ENCODE assay signal across 10 cellular contexts in genomic region chr6:52394251-52394666, GRCh38. TPM values are rescaled to one million over a fixed set of nuclear protein-coding genes. Genes with fewer than 3 reads are reported as not detected.
DNase-seq lines count a peak whose midpoint lies in the region; ATAC-seq lines count a peak whose summit lies in the region.
"Had no signal": no experiment of that assay in that cellular context is flagged by ENCODE, and none has a peak within 500 bp of the region (broad histone marks: within the 10 kb centered on the region; RNA-seq: fewer than 3 reads in every experiment).

No MANE protein-coding gene starts in this region.

- H3K9me3 Mint-ChIP-seq in CD8-positive, alpha-beta memory T cell, result no peaks in the 10 kb centered on the region
- H3K9me3 Mint-ChIP-seq in activated CD4-positive, alpha-beta T cell treated with anti-CD3 and anti-CD28 coated beads, Interleukin-2, amount 10 ng/mL, durations not matched to agents 7 days and 5 days, result peaks cover 7% of the 10 kb centered on the region
- H3K9me3 Mint-ChIP-seq: CD14-positive monocyte had no signal

- POLR2A ChIA-PET in CD8-positive, alpha-beta memory T cell (lab: Charles Lee), result interaction anchor here (0.5 to 1.2 kb wide), 3 partner anchors 32 to 109 kb away, joined by 3 to 7 read pairs (median 3); partner anchors contain the start of genes MCM3 and PAQR8
- POLR2A ChIA-PET in activated CD4-positive, alpha-beta T cell treated with anti-CD3 and anti-CD28 coated beads, Interleukin-2, amount 10 ng/mL, durations not matched to agents 7 days and 5 days (lab: Charles Lee), result interaction anchor here (0.5 kb wide), 1 partner anchor 247 kb away, joined by 4 read pairs; no protein-coding TSS in a partner anchor

- peaks cover 83 to 98% (median 96%) of the 10 kb centered on the region in 3 donors for H3K4me1 Mint-ChIP-seq in CD8-positive, alpha-beta memory T cell
- H3K4me1 Mint-ChIP-seq in activated CD4-positive, alpha-beta T cell treated with anti-CD3 and anti-CD28 coated beads, Interleukin-2, amount 10 ng/mL, durations not matched to agents 7 days and 5 days, result peaks cover 96% of the 10 kb centered on the region

- peak overlapping the region; percentile 36 for H3K4me3 ChIP-seq in CD8-positive, alpha-beta memory T cell (ENCODE audit: low read length)

- CTCF ChIA-PET in CD8-positive, alpha-beta memory T cell (lab: Charles Lee), result interaction anchor here (1.0 to 1.6 kb wide), 2 partner anchors 16 to 108 kb away, joined by 3 to 7 read pairs; no protein-coding TSS in a partner anchor
- CTCF ChIA-PET in activated CD4-positive, alpha-beta T cell treated with anti-CD3 and anti-CD28 coated beads, Interleukin-2, amount 10 ng/mL, durations not matched to agents 7 days and 5 days (lab: Charles Lee), result no interaction called here

- peaks cover 0 to 3% (median 0%) of the 10 kb centered on the region in 3 donors for H3K36me3 Mint-ChIP-seq in CD8-positive, alpha-beta memory T cell
- peaks cover 31% of the 10 kb centered on the region for H3K36me3 Mint-ChIP-seq in activated CD4-positive, alpha-beta T cell treated with anti-CD3 and anti-CD28 coated beads, Interleukin-2, amount 10 ng/mL, durations not matched to agents 7 days and 5 days (ENCODE audit: low read depth)

- peak overlapping the region; percentile 86 to 98 (median 92) for H3K27ac Mint-ChIP-seq in CD8-positive, alpha-beta memory T cell
- H3K27ac Mint-ChIP-seq in activated CD4-positive, alpha-beta T cell treated with anti-CD3 and anti-CD28 coated beads, Interleukin-2, amount 10 ng/mL, durations not matched to agents 7 days and 5 days, result peak overlapping the region; percentile 84
- H3K27ac Mint-ChIP-seq: CD14-positive monocyte had no signal

- peak in 3 of 5 donors; percentile 40 to 54 (median 52) for DNase-seq in CD8-positive, alpha-beta memory T cell
- DNase-seq in activated CD4-positive, alpha-beta T cell treated with anti-CD3 and anti-CD28 coated beads, Interleukin-2, amount 10 ng/mL, durations not matched to agents 7 days and 5 days, result peak; percentile 36
- DNase-seq in glomerular visceral epithelial cell (ENCODE audit: extremely low spot score) (no peak), hepatic stellate cell (ENCODE audit: low spot score) (no peak), NCI-H226 (no peak), NOMO-1 treated with DMSO at 0.1 percent for 48 hours (lab: John Stamatoyannopoulos, UW; ENCODE audit: unreplicated experiment) (no peak)
- DNase-seq: NCI-H524 had no signal

- H3K27me3 ChIP-seq in CD8-positive, alpha-beta memory T cell (ENCODE audit: insufficient read depth, low read length, poor library complexity, severe bottlenecking), result no peaks in the 10 kb centered on the region

- ATAC-seq in GM19372 (IDR thresholded peaks at IDR 0.05; ENCODE audit: low read depth, unreplicated experiment), result peak; percentile 53
- ATAC-seq in HG02973 (IDR thresholded peaks at IDR 0.05; ENCODE audit: unreplicated experiment), result peak; percentile 49

- H3K27ac ChIP-seq in CD8-positive, alpha-beta memory T cell (ENCODE audit: low read depth, low read length), result peak overlapping the region; percentile 38

- H3K27me3 Mint-ChIP-seq in CD8-positive, alpha-beta memory T cell, result no peaks in the 10 kb centered on the region
- H3K27me3 Mint-ChIP-seq in activated CD4-positive, alpha-beta T cell treated with anti-CD3 and anti-CD28 coated beads, Interleukin-2, amount 10 ng/mL, durations not matched to agents 7 days and 5 days, result no peaks in the 10 kb centered on the region

- H3K9me3 ChIP-seq in CD8-positive, alpha-beta memory T cell (ENCODE audit: low read length), result no peaks in the 10 kb centered on the region

- H3K36me3 ChIP-seq in CD8-positive, alpha-beta memory T cell (ENCODE audit: insufficient read depth, low read length), result no peaks in the 10 kb centered on the region

- peaks cover 98% of the 10 kb centered on the region for H3K4me1 ChIP-seq in CD8-positive, alpha-beta memory T cell (ENCODE audit: insufficient read depth, low read length)

- peak overlapping the region; percentile 25 to 74 (median 65) for H3K4me3 Mint-ChIP-seq in CD8-positive, alpha-beta memory T cell
- peak overlapping the region; percentile 23 for H3K4me3 Mint-ChIP-seq in activated CD4-positive, alpha-beta T cell treated with anti-CD3 and anti-CD28 coated beads, Interleukin-2, amount 10 ng/mL, durations not matched to agents 7 days and 5 days
- H3K4me3 Mint-ChIP-seq: CD14-positive monocyte had no signal

RNA-seq across cellular contexts. Expression of gene EFHC1, which starts 25.9 kb away (rescaled TPM):
- 1 to 10 TPM; 2.6 to 5.1 TPM for total RNA-seq in CD8-positive, alpha-beta memory T cell
- 1.9 TPM for polyA plus RNA-seq in CD8-positive, alpha-beta memory T cell
- 1 to 10 TPM; 2.3 to 3.6 TPM for total RNA-seq in activated CD4-positive, alpha-beta T cell treated with anti-CD3 and anti-CD28 coated beads, Interleukin-2, amount 10 ng/mL, durations not matched to agents 7 days and 5 days

RNA-seq across cellular contexts. Expression of gene PAQR8, which starts 32.3 kb away (rescaled TPM):
- 10 to 100 TPM; 10.2 to 11.7 TPM for total RNA-seq in CD8-positive, alpha-beta memory T cell
- 17.9 TPM for polyA plus RNA-seq in CD8-positive, alpha-beta memory T cell
- 10 to 100 TPM; 21.2 to 22.8 TPM for total RNA-seq in activated CD4-positive, alpha-beta T cell treated with anti-CD3 and anti-CD28 coated beads, Interleukin-2, amount 10 ng/mL, durations not matched to agents 7 days and 5 days

Comparison
In these comparisons a context has a peak if more than half of its experiments do, and no peak if none do; other contexts are left out.
1. DNase-seq: peak in CD8-positive, alpha-beta memory T cell (3 of 5) and activated CD4-positive, alpha-beta T cell treated with anti-CD3 and anti-CD28 coated beads, Interleukin-2, amount 10 ng/mL, durations not matched to agents 7 days and 5 days (single experiment); none in glomerular visceral epithelial cell (single experiment), hepatic stellate cell (single experiment), NCI-H226 (single experiment) and NOMO-1 treated with DMSO at 0.1 percent for 48 hours (single experiment).